ENCODE assay signal across 8 cellular contexts in genomic region chr7:155002411-155003214, GRCh38. TPM values are rescaled to one million over a fixed set of nuclear protein-coding genes. Genes with fewer than 3 reads are reported as not detected.
DNase-seq lines count a peak whose midpoint lies in the region; ATAC-seq and TF ChIP-seq lines count a peak whose summit lies in the region.

PAXIP1 (minus strand) TSS chr7:155003124; CDS start chr7:155002929, 195 bp downstream.

- peaks cover 17% of the 10 kb centered on the region for H3K36me3 ChIP-seq in HUES64 (ENCODE audit: insufficient read depth, low read length)

- peak within 1 kb of the TSS; percentile 99 for H3K4me3 ChIP-seq in GM08714 (ENCODE audit: low read length)
- peak within 1 kb of the TSS; percentile 98 for H3K4me3 ChIP-seq in HUES64 (ENCODE audit: low read length)

- ATAC-seq in GM21526 (IDR thresholded peaks at IDR 0.05; ENCODE audit: low FRiP score, unreplicated experiment) = peak; percentile 55

- peak within 1 kb of the TSS; percentile 99 for H3K9ac ChIP-seq in HUES64 (ENCODE audit: low read depth, low read length)

- H3K27me3 ChIP-seq in HUES64 (ENCODE audit: insufficient read depth, low read length) = no peaks in the 10 kb centered on the region

- CTCF ChIA-PET in MCF 10A (lab: Yijun Ruan, JAX) = interaction anchor here (0.7 to 1.3 kb wide), 2 partner anchors 11 to 798 kb away, joined by 3 to 4 read pairs; no protein-coding TSS in a partner anchor

- no peaks in the 10 kb centered on the region for H3K27me3 Mint-ChIP-seq in MCF 10A (ENCODE audit: insufficient read depth, unreplicated experiment)

- POLR2A ChIA-PET in MCF 10A (lab: Yijun Ruan, JAX) = interaction anchor here (0.6 to 4.3 kb wide), 11 partner anchors 12 to 1189 kb away, joined by 3 to 36 read pairs (median 4); partner anchors contain the start of gene INSIG1

- peaks cover 3% of the 10 kb centered on the region for H3K4me1 ChIP-seq in HUES64 (ENCODE audit: insufficient read depth, low read length)

- DNase-seq in MCF 10A (ENCODE audit: unreplicated experiment) (peak; percentile 25), islet precursor cell (peak; percentile 72), GF-D8 (lab: John Stamatoyannopoulos, UW) (no peak)
- DNase-seq in stimulated activated CD4-positive, alpha-beta T cell treated with anti-CD3 and anti-CD28 coated beads, Interleukin-12 subunit alpha, Interleukin-12 subunit beta, amount 100 ng/mL, for 48 hours (ENCODE audit: low read depth in 2 of 3, low spot score in 1 of 3) = peak in 2 of 3 donors; percentile 11 to 48

- H3K4me1 Mint-ChIP-seq in MCF 10A (ENCODE audit: insufficient read depth, unreplicated experiment) = no peaks in the 10 kb centered on the region

- intact Hi-C loops in T-helper 2 cell treated with Interferon-gamma antibody and Interleukin-4, amounts not matched to agents 100 ng/mL and 5 ng/mL, for 36 hours (cut with micrococcal nuclease) = loop anchor here (1.0 to 2.0 kb wide), 4 partner anchors 68 to 642 kb away; partner anchors contain the start of genes HTR5A and RBM33
- intact Hi-C loops in MCF 10A (cut with micrococcal nuclease) = loop anchor here (2.0 to 10.0 kb wide), 4 partner anchors 74 to 342 kb away; partner anchors contain the start of gene INSIG1

- H3K27ac Mint-ChIP-seq in MCF 10A (ENCODE audit: low read depth, unreplicated experiment) = peak within 1 kb of the TSS; percentile 87

- H3K9me3 Mint-ChIP-seq in MCF 10A (ENCODE audit: unreplicated experiment) = no peaks in the 10 kb centered on the region

- H3K36me3 Mint-ChIP-seq in MCF 10A (ENCODE audit: insufficient read depth, unreplicated experiment) = peaks cover 13% of the 10 kb centered on the region

- TF ChIP-seq CTCF in MCF 10A (IDR thresholded peaks at IDR 0.05; ENCODE audit: unreplicated experiment) = no peak

- H3K27ac ChIP-seq in HUES64 (ENCODE audit: low read depth, low read length) = peak within 1 kb of the TSS; percentile 98

- WGBS in HUES64 = under 1% methylated on average over 128 of the region's 128 CpGs

- no TSS peak for BruUV-seq in MCF 10A (replicated peaks; lab: Mats Ljungman, UMichigan)

- no peaks in the 10 kb centered on the region for H3K9me3 ChIP-seq in HUES64 (ENCODE audit: insufficient read depth, low read depth, low read length)

- H3K4me3 Mint-ChIP-seq in MCF 10A (ENCODE audit: unreplicated experiment) = peak within 1 kb of the TSS; percentile 88

RNA-seq across cellular contexts. Expression of gene PAXIP1, which starts in this region (rescaled TPM):
- 30.4 TPM for polyA plus RNA-seq in HUES64 (2013, experiment 1 of 2)
- 28.5 TPM for polyA plus RNA-seq in HUES64 (2013, experiment 2 of 2)
- total RNA-seq in T-helper 2 cell treated with Interferon-gamma antibody and Interleukin-4, amounts not matched to agents 100 ng/mL and 5 ng/mL, for 36 hours = 34.5 and 36.9 TPM in 2 replicates
- total RNA-seq in MCF 10A (2022) = 13.2 and 13.7 TPM in 2 replicates
